In genomic region chr7:44259547-44260457, GRCh38 we compare ENCODE assay signal across 8 cellular contexts. TPM values are rescaled to one million over a fixed set of nuclear protein-coding genes. Genes with fewer than 3 reads are reported as not detected.
DNase-seq lines count a peak whose midpoint lies in the region; ATAC-seq and TF ChIP-seq lines count a peak whose summit lies in the region.

No MANE protein-coding gene starts in this region.

- H3K4me3 ChIP-seq in colonic mucosa (no peak overlapping the region), lung (no peak overlapping the region), aorta (ENCODE audit: low read length in 2 of 2) (no peak overlapping the region)

- H3K4me1 ChIP-seq in colonic mucosa (no peaks in the 10 kb centered on the region), lung (ENCODE audit: control insufficient read depth in 2 of 2, insufficient read depth in 2 of 2, low read length in 2 of 2) (peaks cover 20 to 28% of the 10 kb centered on the region in 2 donors), aorta (ENCODE audit: control insufficient read depth in 1 of 2, insufficient read depth in 2 of 2, low read length in 2 of 2) (peaks cover 0 to 10% of the 10 kb centered on the region in 2 donors)

- ATAC-seq in lung (ENCODE audit: insufficient read depth, low FRiP score) (peak; percentile 10), aorta (ENCODE audit: low FRiP score) (peak; percentile 64), HG02840 (IDR thresholded peaks at IDR 0.05; ENCODE audit: low FRiP score, unreplicated experiment) (no peak), GM18519 (IDR thresholded peaks at IDR 0.05; ENCODE audit: low FRiP score, unreplicated experiment) (no peak)

- H3K27ac ChIP-seq in colonic mucosa: no peak overlapping the region
- peak overlapping the region; percentile 50 to 81 for H3K27ac ChIP-seq in lung (ENCODE audit: low read depth in 1 of 2, low read length in 1 of 2)
- peak overlapping the region; percentile 97 to 98 for H3K27ac ChIP-seq in aorta (ENCODE audit: low read depth in 1 of 2, low read length in 2 of 2)

- H3K36me3 ChIP-seq in colonic mucosa: no peaks in the 10 kb centered on the region
- H3K36me3 ChIP-seq in lung (ENCODE audit: control insufficient read depth in 2 of 2, insufficient read depth in 2 of 2, low read length in 2 of 2): no peaks in the 10 kb centered on the region
- no peaks in the 10 kb centered on the region for H3K36me3 ChIP-seq in aorta (ENCODE audit: control insufficient read depth in 1 of 2, insufficient read depth in 2 of 2, low read length in 1 of 2)

- H3K27me3 ChIP-seq in colonic mucosa (no peaks in the 10 kb centered on the region), lung (ENCODE audit: control insufficient read depth, insufficient read depth) (no peaks in the 10 kb centered on the region), aorta (ENCODE audit: control insufficient read depth in 1 of 2, insufficient read depth in 2 of 2, low read length in 1 of 2) (no peaks in the 10 kb centered on the region)

- intact Hi-C loops in colonic mucosa (cut with DNase I): no loop called here
- intact Hi-C loops in aorta (cut with DNase I): no loop called here

- 71 to 84% methylated on average over 18 of the region's 18 CpGs for WGBS in lung, 2 donors
- WGBS in aorta, 2 donors: 32 to 35% methylated on average over 18 of the region's 18 CpGs

- H3K9ac ChIP-seq in colonic mucosa (ENCODE audit: low read depth in 2 of 2, low read length in 2 of 2): no peak overlapping the region

- H3K9me3 ChIP-seq in colonic mucosa: no peaks in the 10 kb centered on the region
- H3K9me3 ChIP-seq in lung (ENCODE audit: control insufficient read depth in 2 of 2, insufficient read depth in 1 of 2, low read length in 1 of 2): no peaks in the 10 kb centered on the region
- H3K9me3 ChIP-seq in aorta (ENCODE audit: control insufficient read depth, low read length): no peaks in the 10 kb centered on the region

- peak; percentile 7 for DNase-seq in stimulated activated naive CD4-positive, alpha-beta T cell treated with Interleukin-2 at 50 U/mL for 16 hours (lab: John Stamatoyannopoulos, UW)
- DNase-seq in stimulated activated naive CD4-positive, alpha-beta T cell (lab: John Stamatoyannopoulos, UW): no peak
- DNase-seq in colonic mucosa (peak; percentile 38), lung (ENCODE audit: low spot score) (peak; percentile 53), aorta (peak; percentile 88 to 90), NCI-H446 (lab: John Stamatoyannopoulos, UW) (no peak)

- TF ChIP-seq CTCF in colonic mucosa (IDR thresholded peaks at IDR 0.05): no peak
- TF ChIP-seq CTCF in lung (IDR thresholded peaks at IDR 0.05; ENCODE audit: control extremely low read depth, extremely low read depth): no peak

RNA-seq across cellular contexts. Expression of gene YKT6, which starts 59.0 kb away (rescaled TPM):
- total RNA-seq in colonic mucosa: 100 to 1,000 TPM in 1 of 2 donors, 10 to 100 TPM in 1; 83.0 to 103 TPM
- total RNA-seq in lung: 10 to 100 TPM; 28.4 to 74.0 TPM
- 10 to 100 TPM; 37.9 to 82.1 TPM for polyA plus RNA-seq in lung
- total RNA-seq in aorta: 10 to 100 TPM; 55.4 to 73.1 TPM
- 10 to 100 TPM; 47.2 to 53.2 TPM for polyA plus RNA-seq in aorta

Comparison
In these comparisons a context has a peak if more than half of its experiments do, and no peak if none do; other contexts are left out.
1. DNase-seq: peak in stimulated activated naive CD4-positive, alpha-beta T cell treated with Interleukin-2 at 50 U/mL for 16 hours (single experiment), colonic mucosa (single experiment), lung (single experiment) and aorta (2 of 2); none in stimulated activated naive CD4-positive, alpha-beta T cell (0 of 6) and NCI-H446 (0 of 2).
2. ATAC-seq: peak in lung (single experiment) and aorta (single experiment); none in HG02840 (single experiment) and GM18519 (single experiment).